Comparison of ENCODE assay signal across 8 cellular contexts in genomic region chr14:55129086-55129427, GRCh38. TPM values are rescaled to one million over a fixed set of nuclear protein-coding genes. Genes with fewer than 3 reads are reported as not detected.
DNase-seq lines count a peak whose midpoint lies in the region; ATAC-seq lines count a peak whose summit lies in the region.

TSS of gene LGALS3 (plus strand) at chr14:55129252. CDS start at chr14:55137374, 8,122 bp downstream.

- peak; percentile 71 for ATAC-seq in GM19328 (IDR thresholded peaks at IDR 0.05; ENCODE audit: unreplicated experiment)
- peak; percentile 59 for ATAC-seq in HG03354 (IDR thresholded peaks at IDR 0.05; ENCODE audit: poor library complexity, severe bottlenecking, unreplicated experiment)

- DNase-seq in CD1c-positive myeloid dendritic cell (ENCODE audit: extremely low spot score), result peak; percentile 78
- peak; percentile 33 for DNase-seq in cerebellar cortex (ENCODE audit: low spot score)
- peak; percentile 18 for DNase-seq in kidney glomerular epithelial cell (lab: John Stamatoyannopoulos, UW)
- DNase-seq in stimulated activated CD4-positive, alpha-beta T cell treated with anti-CD3 and anti-CD28 coated beads, Interleukin-4, amount 100 ng/mL, for 1 hour, result peak; percentile 43
- DNase-seq in NCI-H2196 (lab: John Stamatoyannopoulos, UW; ENCODE audit: unreplicated experiment), result no peak

- intact Hi-C loops in T-helper 2 cell treated with Interferon-gamma antibody and Interleukin-4, amounts not matched to agents 100 ng/mL and 5 ng/mL, for 36 hours (cut with micrococcal nuclease), result loop anchor here (1.0 to 2.0 kb wide), 3 partner anchors 27 to 76 kb away; no protein-coding TSS in a partner anchor

RNA-seq across cellular contexts. Expression of gene LGALS3, which starts in this region (rescaled TPM):
- 49.2 and 51.1 TPM in 2 replicates for total RNA-seq in T-helper 2 cell treated with Interferon-gamma antibody and Interleukin-4, amounts not matched to agents 100 ng/mL and 5 ng/mL, for 36 hours
